Comparison of ENCODE assay signal across 14 cellular contexts in genomic region chr9:86241216-86241615, GRCh38. TPM values are rescaled to one million over a fixed set of nuclear protein-coding genes. Genes with fewer than 3 reads are reported as not detected.
"Had no signal": no experiment of that assay in that cellular context is flagged by ENCODE, and none has a peak within 500 bp of the region (broad histone marks: within the 10 kb centered on the region; RNA-seq: fewer than 3 reads in every experiment).

No MANE protein-coding gene starts in this region.

- H3K36me3 Mint-ChIP-seq: activated naive CD8-positive, alpha-beta T cell treated with anti-CD3 and anti-CD28 coated beads, Interleukin-2, amount 10 ng/mL, durations not matched to agents 7 days and 5 days; stimulated activated naive B cell treated with anti-CD40 and anti-IgM and Interleukin-4, amounts not matched to agents 10 μg/mL and 1 μg/mL and 100 μg/mL, for 72 hours had no signal

- H3K27me3 Mint-ChIP-seq: dendritic cell treated with granulocyte-macrophage colony-stimulating factor and Interleukin-4, amounts not matched to agents 40 ng/mL and 50 ng/mL, for 4 days; stimulated activated naive B cell treated with anti-CD40 and anti-IgM and Interleukin-4, amounts not matched to agents 10 μg/mL and 1 μg/mL and 100 μg/mL, for 72 hours had no signal

- H3K27ac Mint-ChIP-seq: activated naive CD8-positive, alpha-beta T cell treated with anti-CD3 and anti-CD28 coated beads, Interleukin-2, amount 10 ng/mL, durations not matched to agents 7 days and 5 days; dendritic cell treated with granulocyte-macrophage colony-stimulating factor and Interleukin-4, amounts not matched to agents 40 ng/mL and 50 ng/mL, for 4 days; effector memory CD8-positive, alpha-beta T cell; stimulated activated naive B cell treated with anti-CD40 and anti-IgM and Interleukin-4, amounts not matched to agents 10 μg/mL and 1 μg/mL and 100 μg/mL, for 72 hours had no signal

- DNase-seq: activated CD4-positive, alpha-beta T cell treated with anti-CD3 and anti-CD28 coated beads for 1 hour; activated naive CD8-positive, alpha-beta T cell treated with anti-CD3 and anti-CD28 coated beads, Interleukin-2, amount 10 ng/mL, durations not matched to agents 7 days and 5 days; aorta; cerebellar nuclear complex; effector memory CD8-positive, alpha-beta T cell; heart right ventricle; left colon; ovary; stimulated activated naive B cell treated with anti-CD40 and anti-IgM and Interleukin-4, amounts not matched to agents 10 μg/mL and 1 μg/mL and 100 μg/mL, for 72 hours; T-helper 9 cell; trophoblast cell had no signal

- H3K4me1 Mint-ChIP-seq: stimulated activated naive B cell treated with anti-CD40 and anti-IgM and Interleukin-4, amounts not matched to agents 10 μg/mL and 1 μg/mL and 100 μg/mL, for 72 hours had no signal

- H3K4me3 Mint-ChIP-seq: activated naive CD8-positive, alpha-beta T cell treated with anti-CD3 and anti-CD28 coated beads, Interleukin-2, amount 10 ng/mL, durations not matched to agents 7 days and 5 days; dendritic cell treated with granulocyte-macrophage colony-stimulating factor and Interleukin-4, amounts not matched to agents 40 ng/mL and 50 ng/mL, for 4 days; effector memory CD8-positive, alpha-beta T cell; neural crest cell; stimulated activated naive B cell treated with anti-CD40 and anti-IgM and Interleukin-4, amounts not matched to agents 10 μg/mL and 1 μg/mL and 100 μg/mL, for 72 hours had no signal

- H3K9me3 Mint-ChIP-seq: activated naive CD8-positive, alpha-beta T cell treated with anti-CD3 and anti-CD28 coated beads, Interleukin-2, amount 10 ng/mL, durations not matched to agents 7 days and 5 days; dendritic cell treated with granulocyte-macrophage colony-stimulating factor and Interleukin-4, amounts not matched to agents 40 ng/mL and 50 ng/mL, for 4 days; effector memory CD8-positive, alpha-beta T cell; neural crest cell had no signal

RNA-seq across cellular contexts. Expression of gene C9orf153, which starts 18.2 kb away (rescaled TPM):
- total RNA-seq: Right ventricle myocardium inferior had no signal
